ENCODE assay signal across 18 cellular contexts in genomic region chr9:133524679-133525228, GRCh38. TPM values are rescaled to one million over a fixed set of nuclear protein-coding genes. Genes with fewer than 3 reads are reported as not detected.
"Had no signal": no experiment of that assay in that cellular context is flagged by ENCODE, and none has a peak within 500 bp of the region (broad histone marks: within the 10 kb centered on the region; RNA-seq: fewer than 3 reads in every experiment).

Gene MYMK (minus strand): TSS chr9:133524959. CDS start chr9:133524844, 115 bp downstream.

- H3K36me3 ChIP-seq: colonic mucosa, esophagus muscularis mucosa, left lung, neutrophil, upper lobe of right lung had no signal

- H3K4me3 ChIP-seq: colonic mucosa, esophagus muscularis mucosa, hepatocyte, left lung, smooth muscle cell, testis, upper lobe of right lung had no signal

- DNase-seq: activated CD4-positive, CD25-positive, alpha-beta regulatory T cell treated with anti-CD3 and anti-CD28 coated beads, Interleukin-2, amount 50 U/mL, for 72 hours; activated naive CD4-positive, alpha-beta T cell treated with anti-CD3 and anti-CD28 coated beads for 36 hours; activated T-cell treated with anti-CD3 and anti-CD28 coated beads for 4 hours; central memory CD4-positive, alpha-beta T cell; colonic mucosa; islet precursor cell; stimulated activated naive CD8-positive, alpha-beta T cell treated with anti-CD3 and anti-CD28 coated beads, Interleukin-15, amount 100 ng/mL, for 72 hours; testis; upper lobe of right lung had no signal

- H2AFZ ChIP-seq: hepatocyte had no signal

- H3K27me3 ChIP-seq: colonic mucosa, hepatocyte, testis had no signal

- H3K4me3 Mint-ChIP-seq: activated naive CD4-positive, alpha-beta T cell treated with anti-CD3 and anti-CD28 coated beads for 36 hours; stimulated activated naive CD8-positive, alpha-beta T cell treated with anti-CD3 and anti-CD28 coated beads, Interleukin-15, amount 100 ng/mL, for 72 hours had no signal

- H3K4me2 ChIP-seq: hepatocyte, smooth muscle cell had no signal

- H3K27ac Mint-ChIP-seq: activated naive CD4-positive, alpha-beta T cell treated with anti-CD3 and anti-CD28 coated beads for 36 hours; activated T-helper 2 cell treated with anti-CD3 and anti-CD28 coated beads, Interferon-gamma antibody, Interleukin-2, Interleukin-4, amounts not matched to agents 10 μg/mL and 5 μg/mL and 100 μg/mL, durations not matched to agents 14 hours and 24 hours and 36 hours had no signal

- H3K27ac ChIP-seq: colonic mucosa, esophagus muscularis mucosa, hepatocyte, left lung, neutrophil, testis, upper lobe of right lung had no signal

- H3K4me1 ChIP-seq: colonic mucosa had no signal

- H3K9me3 ChIP-seq: colonic mucosa, esophagus muscularis mucosa, left lung, neutrophil, testis, upper lobe of right lung had no signal

- ATAC-seq: left lung; stimulated activated naive CD8-positive, alpha-beta T cell treated with anti-CD3 and anti-CD28 coated beads, Interleukin-15, amount 100 ng/mL, for 72 hours; upper lobe of right lung had no signal

- H3K79me2 ChIP-seq: hepatocyte had no signal

- H3K9me3 Mint-ChIP-seq: activated naive CD4-positive, alpha-beta T cell treated with anti-CD3 and anti-CD28 coated beads for 36 hours; activated T-helper 2 cell treated with anti-CD3 and anti-CD28 coated beads, Interferon-gamma antibody, Interleukin-2, Interleukin-4, amounts not matched to agents 10 μg/mL and 5 μg/mL and 100 μg/mL, durations not matched to agents 14 hours and 24 hours and 36 hours; stimulated activated naive CD8-positive, alpha-beta T cell treated with anti-CD3 and anti-CD28 coated beads, Interleukin-15, amount 100 ng/mL, for 72 hours had no signal

RNA-seq across cellular contexts. Expression of gene MYMK, which starts in this region (rescaled TPM):
- total RNA-seq: activated naive CD4-positive, alpha-beta T cell treated with anti-CD3 and anti-CD28 coated beads for 36 hours; activated T-helper 2 cell treated with anti-CD3 and anti-CD28 coated beads, Interferon-gamma antibody, Interleukin-2, Interleukin-4, amounts not matched to agents 10 μg/mL and 5 μg/mL and 100 μg/mL, durations not matched to agents 14 hours and 24 hours and 36 hours; colonic mucosa; esophagus muscularis mucosa; hepatocyte; left lung; mesenteric fat pad; renal cortical epithelial cell; smooth muscle cell; T-helper 2 cell treated with Interferon-gamma antibody and Interleukin-4, amounts not matched to agents 100 ng/mL and 5 ng/mL, for 36 hours; testis; upper lobe of right lung had no signal
- polyA plus RNA-seq: smooth muscle cell had no signal
